Comparison of ENCODE assay signal across 8 cellular contexts in genomic region chr17:7136266-7136877, GRCh38. TPM values are rescaled to one million over a fixed set of nuclear protein-coding genes. Genes with fewer than 3 reads are reported as not detected.
DNase-seq lines count a peak whose midpoint lies in the region; ATAC-seq and TF ChIP-seq lines count a peak whose summit lies in the region.

No MANE protein-coding gene starts in this region.

- H3K27me3 ChIP-seq in CD4-positive, alpha-beta memory T cell (ENCODE audit: insufficient read depth, low read length): no peaks in the 10 kb centered on the region
- no peaks in the 10 kb centered on the region for H3K27me3 ChIP-seq in thyroid gland

- no peaks in the 10 kb centered on the region for H3K36me3 ChIP-seq in CD4-positive, alpha-beta memory T cell (ENCODE audit: insufficient read depth, low read length)
- no peaks in the 10 kb centered on the region for H3K36me3 ChIP-seq in thyroid gland

- WGBS in thyroid gland, 2 donors: 25 to 26% methylated on average over 9 of the region's 9 CpGs

- H3K9me3 ChIP-seq in CD4-positive, alpha-beta memory T cell (ENCODE audit: control insufficient read depth in 1 of 2, low read length in 2 of 2): no peaks in the 10 kb centered on the region
- no peaks in the 10 kb centered on the region for H3K9me3 ChIP-seq in thyroid gland

- TF ChIP-seq CTCF in fibroblast of villous mesenchyme (IDR thresholded peaks at IDR 0.05; ENCODE audit: insufficient read depth, low read depth, low read length) (peak; percentile 97), osteocyte (IDR thresholded peaks at IDR 0.05) (peak; percentile 96), thyroid gland (IDR thresholded peaks at IDR 0.05) (peak; percentile 77 to 93 (median 88))

- H3K27ac Mint-ChIP-seq in CD4-positive, alpha-beta memory T cell: peak overlapping the region in 4 of 7 donors; percentile 0 to 68 (median 36)
- no peak overlapping the region for H3K27ac Mint-ChIP-seq in osteocyte (ENCODE audit: unreplicated experiment)

- H3K27ac ChIP-seq in CD4-positive, alpha-beta memory T cell (ENCODE audit: low read depth, low read length): no peak overlapping the region
- H3K27ac ChIP-seq in thyroid gland: no peak overlapping the region

- peak overlapping the region in 1 of 8 donors; percentile 53 for H3K4me3 Mint-ChIP-seq in CD4-positive, alpha-beta memory T cell
- H3K4me3 Mint-ChIP-seq in osteocyte (ENCODE audit: unreplicated experiment): no peak overlapping the region

- peaks cover 5 to 11% of the 10 kb centered on the region in 2 donors for H3K27me3 Mint-ChIP-seq in CD4-positive, alpha-beta memory T cell
- peaks cover 47% of the 10 kb centered on the region for H3K27me3 Mint-ChIP-seq in osteocyte (ENCODE audit: unreplicated experiment)

- peaks cover 22% of the 10 kb centered on the region for H3K4me1 ChIP-seq in CD4-positive, alpha-beta memory T cell (ENCODE audit: insufficient read depth, low read length)
- peaks cover 9 to 20% of the 10 kb centered on the region in 2 donors for H3K4me1 ChIP-seq in thyroid gland

- peaks cover 14 to 25% (median 21%) of the 10 kb centered on the region in 4 donors for H3K4me1 Mint-ChIP-seq in CD4-positive, alpha-beta memory T cell
- H3K4me1 Mint-ChIP-seq in osteocyte (ENCODE audit: unreplicated experiment): peaks cover 9% of the 10 kb centered on the region

- no peaks in the 10 kb centered on the region for H3K9me3 Mint-ChIP-seq in CD4-positive, alpha-beta memory T cell
- H3K9me3 Mint-ChIP-seq in osteocyte (ENCODE audit: unreplicated experiment): no peaks in the 10 kb centered on the region

- POLR2A ChIA-PET in CD4-positive, alpha-beta memory T cell (lab: Charles Lee; ENCODE audit: partially characterized antibody): interaction anchor here (2.6 to 4.4 kb wide), 3 partner anchors 84 to 93 kb away, joined by 11 to 39 read pairs (median 16); partner anchors contain the start of gene SLC16A11

- no peak for TF ChIP-seq POLR2A in thyroid gland (IDR thresholded peaks at IDR 0.05)

- CTCF ChIA-PET in CD4-positive, alpha-beta memory T cell (lab: Charles Lee; ENCODE audit: partially characterized antibody): interaction anchor here (0.6 to 13.1 kb wide), 14 partner anchors 9 to 293 kb away, joined by 3 to 430 read pairs (median 4); partner anchors contain the start of genes SLC16A11 and SLC16A13

- no peak overlapping the region for H3K4me3 ChIP-seq in CD4-positive, alpha-beta memory T cell (ENCODE audit: low read length in 2 of 2)
- H3K4me3 ChIP-seq in fibroblast of villous mesenchyme (ENCODE audit: low read depth, low read length) (no peak overlapping the region), thyroid gland (replicated peaks in 1 of 3) (no peak overlapping the region)

- DNase-seq in CD4-positive, alpha-beta memory T cell: peak; percentile 65 to 78 (median 70)
- peak in 46 of 76 experiments; percentile 2 to 55 (median 29) for DNase-seq in HUDEP-2 (lab: John Stamatoyannopoulos, UW; ENCODE audit: unreplicated experiment in 76 of 76)
- DNase-seq in RPMI7951 (ENCODE audit: low read depth): peak; percentile 47
- peak; percentile 62 to 75 for DNase-seq in activated T-helper 1 cell treated with anti-CD3 and anti-CD28 coated beads, Interleukin-2, amount 50 U/mL, for 16 hours (ENCODE audit: low read depth in 1 of 2, low spot score in 1 of 2)
- DNase-seq in fibroblast of villous mesenchyme (ENCODE audit: low read depth): peak; percentile 73
- DNase-seq in osteocyte (ENCODE audit: extremely low spot score, unreplicated experiment): no peak
- DNase-seq in thyroid gland: peak; percentile 74 to 77

- no peak for ATAC-seq in HG03159 (IDR thresholded peaks at IDR 0.05; ENCODE audit: unreplicated experiment)

- intact Hi-C loops in CD4-positive, alpha-beta memory T cell (cut with micrococcal nuclease): loop anchor here (1.0 to 10.0 kb wide), 5 partner anchors 84 to 294 kb away; partner anchors contain the start of gene YBX2
- intact Hi-C loops in thyroid gland (cut with DNase I): loop anchor here (2.0 kb wide), 1 partner anchor 86 kb away; no protein-coding TSS in a partner anchor

- H3K36me3 Mint-ChIP-seq in CD4-positive, alpha-beta memory T cell: no peaks in the 10 kb centered on the region
- H3K36me3 Mint-ChIP-seq in osteocyte (ENCODE audit: unreplicated experiment): no peaks in the 10 kb centered on the region

RNA-seq across cellular contexts. Expression of gene ASGR2, which starts 21.8 kb away (rescaled TPM):
- total RNA-seq in CD4-positive, alpha-beta memory T cell: not detected
- not detected for polyA plus RNA-seq in CD4-positive, alpha-beta memory T cell
- total RNA-seq in RPMI7951 (2014; rRNA removed; shearing (Covaris generic)): not detected in 2 replicates
- total RNA-seq in fibroblast of villous mesenchyme: not detected in 2 replicates
- not detected in 2 replicates for total RNA-seq in osteocyte
- 1 to 10 TPM in 1 of 4 donors, not detected in 3; 1.0 TPM for total RNA-seq in thyroid gland

RNA-seq across cellular contexts. Expression of gene ASGR1, which starts 42.8 kb away (rescaled TPM):
- not detected for total RNA-seq in CD4-positive, alpha-beta memory T cell
- polyA plus RNA-seq in CD4-positive, alpha-beta memory T cell: not detected
- total RNA-seq in RPMI7951 (2014; rRNA removed; shearing (Covaris generic)): not detected in 2 replicates
- total RNA-seq in fibroblast of villous mesenchyme (0.43 and 0.64 TPM in 2 replicates), osteocyte (1.6 and 2.4 TPM in 2 replicates), thyroid gland (1 to 10 TPM in 3 of 4 donors, not detected in 1; 3.0 to 6.5 (median 3.3) TPM)

RNA-seq across cellular contexts. Expression of gene CLEC10A, which starts 56.3 kb away (rescaled TPM):
- 1 to 10 TPM; 1.4 TPM for total RNA-seq in CD4-positive, alpha-beta memory T cell
- polyA plus RNA-seq in CD4-positive, alpha-beta memory T cell: not detected
- total RNA-seq in RPMI7951 (2014; rRNA removed; shearing (Covaris generic)): not detected in 2 replicates
- total RNA-seq in fibroblast of villous mesenchyme: not detected in 2 replicates
- not detected in 2 replicates for total RNA-seq in osteocyte
- total RNA-seq in thyroid gland: 1 to 10 TPM in 3 of 4 donors, under 1 TPM in 1; 0.59 to 3.9 (median 2.1) TPM
